ENCODE assay signal across 22 cellular contexts in genomic region chr2:3421541-3421940, GRCh38. TPM values are rescaled to one million over a fixed set of nuclear protein-coding genes. Genes with fewer than 3 reads are reported as not detected.
A peak's percentile ranks its signal among the peaks of the same experiment; 100 is the strongest.
DNase-seq lines count a peak whose midpoint lies in the region; ATAC-seq and TF ChIP-seq lines count a peak whose summit lies in the region.
"Had no signal": no experiment of that assay in that cellular context is flagged by ENCODE, and none has a peak within 500 bp of the region (broad histone marks: within the 10 kb centered on the region; RNA-seq: fewer than 3 reads in every experiment).

No MANE protein-coding gene starts in this region.

- no peak overlapping the region for H3K4me2 ChIP-seq in neural cell (ENCODE audit: low read length)
- no peak overlapping the region for H3K4me2 ChIP-seq in MM.1S (ENCODE audit: low read depth, low read length)
- H3K4me2 ChIP-seq: A549 had no signal

- H3K4me3 ChIP-seq in cardiac muscle cell (no peak overlapping the region), neural cell (ENCODE audit: low read length) (no peak overlapping the region), MM.1S (ENCODE audit: low read length) (no peak overlapping the region)
- H3K4me3 ChIP-seq: A549, GM12878 had no signal

- peaks cover 39% of the 10 kb centered on the region for H3K4me1 Mint-ChIP-seq in brain
- H3K4me1 Mint-ChIP-seq in stimulated activated memory B cell treated with anti-CD40 and anti-IgM and Interleukin-4, amounts not matched to agents 10 μg/mL and 1 μg/mL and 100 μg/mL, for 72 hours = peaks cover 20% of the 10 kb centered on the region

- H3K4me3 Mint-ChIP-seq in brain = no peak overlapping the region
- no peak overlapping the region for H3K4me3 Mint-ChIP-seq in stimulated activated memory B cell treated with anti-CD40 and anti-IgM and Interleukin-4, amounts not matched to agents 10 μg/mL and 1 μg/mL and 100 μg/mL, for 72 hours
- H3K4me3 Mint-ChIP-seq: CD4-positive, CD25-positive, alpha-beta regulatory T cell; CD8-positive, alpha-beta memory T cell; H9; IgD-negative memory B cell had no signal

- no peak for DNase-seq in cardiac muscle cell (ENCODE audit: low read depth in 1 of 2, low spot score in 1 of 2)
- DNase-seq in cardiac septum (ENCODE audit: low spot score) = no peak
- DNase-seq in NOMO-1 treated with dmso at 0.1 percent for 144 hours (lab: John Stamatoyannopoulos, UW; ENCODE audit: unreplicated experiment) = no peak
- no peak for DNase-seq in MM.1S
- no peak for DNase-seq in OCI-M2 (lab: John Stamatoyannopoulos, UW; ENCODE audit: unreplicated experiment)
- DNase-seq: C1 segment of cervical spinal cord; CD4-positive, CD25-positive, alpha-beta regulatory T cell; CD8-positive, alpha-beta memory T cell; COR-L47; DMS 273 treated with DMSO at 0.1 percent for 48 hours; DMS53; DND-41; EL; GOT3; H9 had no signal

- TF ChIP-seq EP300 in neural cell (conservative IDR thresholded peaks at IDR 0.05; ENCODE audit: poor library complexity, severe bottlenecking) = no peak

- H3K36me3 ChIP-seq in cardiac muscle cell (peaks cover 15% of the 10 kb centered on the region), neural cell (ENCODE audit: insufficient read depth, low read length) (peaks cover 12% of the 10 kb centered on the region), MM.1S (replicated peaks; ENCODE audit: insufficient read depth, low read length) (no peaks in the 10 kb centered on the region)

- H4K20me1 ChIP-seq in neural cell (ENCODE audit: insufficient read depth) (no peaks in the 10 kb centered on the region), MM.1S (ENCODE audit: insufficient read depth, low read length) (no peaks in the 10 kb centered on the region)

- H3K79me2 ChIP-seq in neural cell (replicated peaks; ENCODE audit: insufficient read depth, low read length) (no peaks in the 10 kb centered on the region), MM.1S (ENCODE audit: low read length) (no peaks in the 10 kb centered on the region)

- peaks cover 0 to 3% (median 0%) of the 10 kb centered on the region in 5 experiments for H3K9me3 Mint-ChIP-seq in brain
- H3K9me3 Mint-ChIP-seq in stimulated activated memory B cell treated with anti-CD40 and anti-IgM and Interleukin-4, amounts not matched to agents 10 μg/mL and 1 μg/mL and 100 μg/mL, for 72 hours = no peaks in the 10 kb centered on the region
- H3K9me3 Mint-ChIP-seq: CD4-positive, CD25-positive, alpha-beta regulatory T cell; CD8-positive, alpha-beta memory T cell; H9; IgD-negative memory B cell had no signal

- H3K36me3 Mint-ChIP-seq in brain = peaks cover 59% of the 10 kb centered on the region
- peaks cover 60% of the 10 kb centered on the region for H3K36me3 Mint-ChIP-seq in stimulated activated memory B cell treated with anti-CD40 and anti-IgM and Interleukin-4, amounts not matched to agents 10 μg/mL and 1 μg/mL and 100 μg/mL, for 72 hours

- no peaks in the 10 kb centered on the region for H3K9me2 ChIP-seq in neural cell (ENCODE audit: insufficient read depth, low read length)
- H3K9me2 ChIP-seq in MM.1S (replicated peaks; ENCODE audit: insufficient read depth, low read length) = no peaks in the 10 kb centered on the region

- intact Hi-C loops in cardiac septum (cut with DNase I) = loop anchor here (5.0 kb wide), 1 partner anchor 231 kb away; no protein-coding TSS in a partner anchor

- H3K27ac Mint-ChIP-seq in brain = peak overlapping the region in 3 of 5 experiments; percentile 11 to 99 (median 61)
- H3K27ac Mint-ChIP-seq in stimulated activated memory B cell treated with anti-CD40 and anti-IgM and Interleukin-4, amounts not matched to agents 10 μg/mL and 1 μg/mL and 100 μg/mL, for 72 hours = peak overlapping the region; percentile 79
- H3K27ac Mint-ChIP-seq: CD4-positive, CD25-positive, alpha-beta regulatory T cell had no signal

- H3K9me3 ChIP-seq in cardiac muscle cell (ENCODE audit: low read depth) (no peaks in the 10 kb centered on the region), neural cell (ENCODE audit: low read length) (no peaks in the 10 kb centered on the region), MM.1S (replicated peaks; ENCODE audit: insufficient read depth, low read length) (no peaks in the 10 kb centered on the region)
- H3K9me3 ChIP-seq: A549 had no signal

- H3K4me1 ChIP-seq in cardiac muscle cell (ENCODE audit: low read depth) (peaks cover 14% of the 10 kb centered on the region), MM.1S (ENCODE audit: low read length) (peaks cover 7% of the 10 kb centered on the region)
- H3K4me1 ChIP-seq: A549 had no signal

- H3F3A ChIP-seq in neural cell (ENCODE audit: insufficient read depth, low read length, poor library complexity, severe bottlenecking) (no peaks in the 10 kb centered on the region), MM.1S (ENCODE audit: insufficient read depth, low read length) (peaks cover 7% of the 10 kb centered on the region; the same call in 1 of the 2 replicates)

- no peak for TF ChIP-seq CTCF in cardiac muscle cell (IDR thresholded peaks at IDR 0.05; ENCODE audit: low read depth, low read length)
- no peak for TF ChIP-seq CTCF in brain (conservative IDR thresholded peaks at IDR 0.05)
- no peak for TF ChIP-seq CTCF in neural cell (IDR thresholded peaks at IDR 0.05; ENCODE audit: poor library complexity, severe bottlenecking)
- no peak for TF ChIP-seq CTCF in MM.1S (IDR thresholded peaks at IDR 0.05; ENCODE audit: low read length)

- no peaks in the 10 kb centered on the region for H3K27me3 ChIP-seq in cardiac muscle cell
- no peaks in the 10 kb centered on the region for H3K27me3 ChIP-seq in neural cell (ENCODE audit: insufficient read depth, low read depth, low read length)
- H3K27me3 ChIP-seq in MM.1S (replicated peaks; ENCODE audit: insufficient read depth, low read length) = no peaks in the 10 kb centered on the region

- H2AFZ ChIP-seq in neural cell (ENCODE audit: low read depth, low read length) (no peak overlapping the region), MM.1S (ENCODE audit: low read length) (no peak overlapping the region)

- TF ChIP-seq RAD21 in neural cell (conservative IDR thresholded peaks at IDR 0.05) = no peak

- H3K27me3 Mint-ChIP-seq in brain = no peaks in the 10 kb centered on the region
- H3K27me3 Mint-ChIP-seq in stimulated activated memory B cell treated with anti-CD40 and anti-IgM and Interleukin-4, amounts not matched to agents 10 μg/mL and 1 μg/mL and 100 μg/mL, for 72 hours = no peaks in the 10 kb centered on the region
- H3K27me3 Mint-ChIP-seq: CD4-positive, CD25-positive, alpha-beta regulatory T cell; CD8-positive, alpha-beta memory T cell; IgD-negative memory B cell had no signal

- peak overlapping the region; percentile 9 for H3K9ac ChIP-seq in neural cell (ENCODE audit: low read length)
- no peak overlapping the region for H3K9ac ChIP-seq in MM.1S (ENCODE audit: low read length)

- no peak for ATAC-seq in stimulated activated memory B cell treated with anti-CD40 and anti-IgM and Interleukin-4, amounts not matched to agents 10 μg/mL and 1 μg/mL and 100 μg/mL, for 72 hours
- ATAC-seq: A549 had no signal

- H3K27ac ChIP-seq in cardiac muscle cell (peak overlapping the region; percentile 79), neural cell (ENCODE audit: low read length) (peak overlapping the region; percentile 38), MM.1S (ENCODE audit: low read length) (no peak overlapping the region)
- H3K27ac ChIP-seq: 22Rv1, A549 had no signal

TF ChIP-seq in neural cell, 6 proteins besides CTCF, POLR2A, EP300 and RAD21:
- TF ChIP-seq REST (IDR thresholded peaks at IDR 0.05; ENCODE audit: borderline replicate concordance) = no peak
- TF ChIP-seq TAF1 (IDR thresholded peaks at IDR 0.05; ENCODE audit: low read depth) = no peak
- TF ChIP-seq SMC3 (conservative IDR thresholded peaks at IDR 0.05; ENCODE audit: poor library complexity) = no peak
- no peak for TF ChIP-seq MXI1 (conservative IDR thresholded peaks at IDR 0.05; ENCODE audit: poor library complexity, severe bottlenecking)
- no peak for TF ChIP-seq POLR2AphosphoS5 (IDR thresholded peaks at IDR 0.05)
- no peak for TF ChIP-seq EZH2 (IDR thresholded peaks at IDR 0.05; ENCODE audit: borderline replicate concordance, insufficient read depth, low read length, poor library complexity, severe bottlenecking)

RNA-seq across cellular contexts. Expression of gene TRAPPC12, which starts 42.0 kb away (rescaled TPM):
- total RNA-seq in cardiac muscle cell (103 and 129 TPM in 2 replicates), cardiac septum (67.5 TPM)
- polyA plus RNA-seq in cardiac muscle cell (77.2 and 95.8 TPM in 2 replicates), brain (ENCODE audit: insufficient read depth, low read depth, low replicate concordance) (79.4 TPM), neural cell (76.2 and 76.3 TPM in 2 replicates)
- polyA minus RNA-seq in neural cell = 103 and 106 TPM in 2 replicates

RNA-seq across cellular contexts. Expression of gene EIPR1, which starts 43.9 kb away (rescaled TPM):
- total RNA-seq in cardiac muscle cell (23.2 and 54.4 TPM in 2 replicates), cardiac septum (10.5 TPM)
- polyA plus RNA-seq in cardiac muscle cell (12.6 and 28.2 TPM in 2 replicates), brain (ENCODE audit: insufficient read depth, low read depth, low replicate concordance) (47.6 TPM), neural cell (138 and 147 TPM in 2 replicates)
- polyA minus RNA-seq in neural cell = 58.9 and 65.2 TPM in 2 replicates
